ENCODE assay signal across 22 cellular contexts in the genomic region with DNA sequence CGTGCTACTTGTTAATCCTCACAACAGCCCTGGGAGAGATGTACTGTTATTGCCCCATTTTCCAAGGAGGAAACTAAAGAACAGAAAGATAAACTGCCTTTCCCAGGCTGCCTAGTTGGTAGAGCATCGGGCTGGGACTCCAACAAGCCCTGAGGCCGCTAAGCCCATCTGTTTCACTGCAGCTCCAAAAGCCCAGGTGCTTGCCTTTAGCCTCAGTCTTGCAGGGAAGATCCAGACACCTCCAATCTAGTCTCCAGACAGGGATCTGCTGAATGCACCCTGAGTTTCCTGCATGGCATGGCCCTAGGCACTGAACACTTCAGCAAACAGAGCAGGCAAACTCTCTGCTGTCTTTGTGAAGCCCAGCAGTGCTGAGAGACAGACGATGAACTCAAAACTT. TPM values are rescaled to one million over a fixed set of nuclear protein-coding genes. Genes with fewer than 3 reads are reported as not detected.
A peak's percentile ranks its signal among the peaks of the same experiment; 100 is the strongest.
DNase-seq lines count a peak whose midpoint lies in the region; ATAC-seq and TF ChIP-seq lines count a peak whose summit lies in the region.
"Had no signal": no experiment of that assay in that cellular context is flagged by ENCODE, and none has a peak within 500 bp of the region (broad histone marks: within the 10 kb centered on the region; RNA-seq: fewer than 3 reads in every experiment).

No MANE protein-coding gene starts in this region.

- no peaks in the 10 kb centered on the region for H4K20me1 ChIP-seq in H9 (ENCODE audit: control insufficient read depth, insufficient read depth, insufficient read length)
- H4K20me1 ChIP-seq: BLaER1 had no signal

- no peak overlapping the region for H3K23ac ChIP-seq in H9 (ENCODE audit: insufficient read length, low read depth, low read length)
- H3K23ac ChIP-seq in neuronal stem cell (ENCODE audit: low read depth, low read length, poor library complexity) = peak overlapping the region; percentile 13

- H3K14ac ChIP-seq in H9 (ENCODE audit: insufficient read depth, low read length) = no peak overlapping the region
- no peak overlapping the region for H3K14ac ChIP-seq in neuronal stem cell (ENCODE audit: low read length)

- peaks cover 2% of the 10 kb centered on the region for H3K27me3 Mint-ChIP-seq in H9 (ENCODE audit: low read depth)
- peaks cover 2% of the 10 kb centered on the region for H3K27me3 Mint-ChIP-seq in glutamatergic neuron (ENCODE audit: unreplicated experiment)

- H3K4me3 ChIP-seq in neuronal stem cell (ENCODE audit: low read length in 2 of 2) = no peak overlapping the region
- no peak overlapping the region for H3K4me3 ChIP-seq in colonic mucosa
- H3K4me3 ChIP-seq: BLaER1, GM23338 had no signal

- H2AFZ ChIP-seq in H9 (ENCODE audit: low read length) = no peak overlapping the region
- H2AFZ ChIP-seq in neuronal stem cell (ENCODE audit: low read length) = no peak overlapping the region
- H2AFZ ChIP-seq: GM23338 had no signal

- no peaks in the 10 kb centered on the region for H3K9me3 Mint-ChIP-seq in H9
- peaks cover 4% of the 10 kb centered on the region for H3K9me3 Mint-ChIP-seq in glutamatergic neuron (ENCODE audit: unreplicated experiment)
- H3K9me3 Mint-ChIP-seq: CD14-positive monocyte, GM23338 had no signal

- H2BK12ac ChIP-seq in H9 (ENCODE audit: insufficient read length, low read depth, low read length) (no peak overlapping the region), neuronal stem cell (ENCODE audit: low read length) (no peak overlapping the region)

- peak overlapping the region in 1 of 3 experiments; percentile 36; a peak in 1 of 7 replicates for H3K27ac Mint-ChIP-seq in H9
- no peak overlapping the region for H3K27ac Mint-ChIP-seq in glutamatergic neuron (ENCODE audit: unreplicated experiment)
- H3K27ac Mint-ChIP-seq: CD14-positive monocyte; CD4-positive, alpha-beta memory T cell; GM23338; HFFc6 had no signal

- H3K36me3 Mint-ChIP-seq in H9 (ENCODE audit: insufficient read depth in 1 of 3, low read depth in 3 of 3) (no peaks in the 10 kb centered on the region), glutamatergic neuron (ENCODE audit: unreplicated experiment) (no peaks in the 10 kb centered on the region)
- H3K36me3 Mint-ChIP-seq: CD14-positive monocyte; CD4-positive, alpha-beta memory T cell had no signal

- H3K4me3 Mint-ChIP-seq in H9 (no peak overlapping the region), glutamatergic neuron (ENCODE audit: unreplicated experiment) (no peak overlapping the region)
- H3K4me3 Mint-ChIP-seq: CD14-positive monocyte; CD4-positive, alpha-beta memory T cell; GM23338; HFFc6 had no signal

- no peak overlapping the region for H4K5ac ChIP-seq in H9 (ENCODE audit: insufficient read length, low read depth, low read length)

- no peaks in the 10 kb centered on the region; the same call in 1 of the 2 replicates for H3K79me2 ChIP-seq in H9 (ENCODE audit: insufficient read depth, low read length)

- H2AK5ac ChIP-seq in H9 (ENCODE audit: insufficient read length, low read length) (no peak overlapping the region), neuronal stem cell (ENCODE audit: low read depth, low read length) (no peak overlapping the region)

- no CpG with 5 or more reads among the region's 4 CpGs for WGBS in H9 (ENCODE audit: extremely low coverage, insufficient read length, low lambda C conversion rate)
- no CpG with 5 or more reads among the region's 4 CpGs for WGBS in neuronal stem cell (ENCODE audit: extremely low coverage in 2 of 2, insufficient read length in 2 of 2, insufficient replicate concordance in 1 of 2), 2 donors

- H3K9ac ChIP-seq in H9 (ENCODE audit: extremely low read depth, insufficient read length, low read length) (no peak overlapping the region), neuronal stem cell (ENCODE audit: low read depth, low read length, poor library complexity) (no peak overlapping the region), colonic mucosa (ENCODE audit: low read depth in 2 of 2, low read length in 2 of 2) (no peak overlapping the region)
- H3K9ac ChIP-seq: BLaER1 had no signal

- H3K4ac ChIP-seq in H9 (ENCODE audit: low read depth, low read length) (no peak overlapping the region), neuronal stem cell (ENCODE audit: low read length) (no peak overlapping the region)

- H4K91ac ChIP-seq in H9 (ENCODE audit: insufficient read length, low read depth, low read length) (no peak overlapping the region), neuronal stem cell (ENCODE audit: low read depth, low read length, poor library complexity) (no peak overlapping the region)

- H3K4me1 ChIP-seq in H9 (ENCODE audit: insufficient read depth, low read length) = no peaks in the 10 kb centered on the region
- peaks cover 0 to 6% of the 10 kb centered on the region in 2 donors for H3K4me1 ChIP-seq in neuronal stem cell (ENCODE audit: control insufficient read depth in 2 of 2, insufficient read depth in 1 of 2, low read depth in 1 of 2, low read length in 2 of 2)
- no peaks in the 10 kb centered on the region for H3K4me1 ChIP-seq in colonic mucosa

- no peak overlapping the region for H3T11ph ChIP-seq in H9 (ENCODE audit: low read length)

- H3K4me2 ChIP-seq in H9 (ENCODE audit: insufficient read depth, insufficient read length, low read length) (no peak overlapping the region), neuronal stem cell (ENCODE audit: insufficient read depth, low read length, poor library complexity, severe bottlenecking) (no peak overlapping the region)
- H3K4me2 ChIP-seq: BLaER1, GM23338 had no signal

- no peaks in the 10 kb centered on the region for H3K9me3 ChIP-seq in H9 (ENCODE audit: control insufficient read depth, low read depth, low read length)
- no peaks in the 10 kb centered on the region for H3K9me3 ChIP-seq in neuronal stem cell (replicated peaks in 1 of 2; ENCODE audit: control insufficient read depth in 2 of 2, insufficient read depth in 1 of 2, low read depth in 1 of 2, low read length in 2 of 2)
- H3K9me3 ChIP-seq in colonic mucosa = no peaks in the 10 kb centered on the region
- H3K9me3 ChIP-seq: BLaER1 had no signal

- H3K79me1 ChIP-seq in H9 (ENCODE audit: insufficient read depth, low read depth, low read length, poor library complexity, severe bottlenecking) (no peaks in the 10 kb centered on the region), neuronal stem cell (ENCODE audit: low read depth, low read length) (no peaks in the 10 kb centered on the region)

- H3K4me1 Mint-ChIP-seq in H9 (peaks cover 2 to 12% of the 10 kb centered on the region in 2 experiments), glutamatergic neuron (ENCODE audit: low read depth, unreplicated experiment) (peaks cover 25% of the 10 kb centered on the region)
- H3K4me1 Mint-ChIP-seq: CD14-positive monocyte; CD4-positive, alpha-beta memory T cell had no signal

- peak; percentile 37 for DNase-seq in activated CD8-positive, alpha-beta memory T cell treated with anti-CD3 and anti-CD28 coated beads for 24 hours
- DNase-seq in activated CD8-positive, alpha-beta memory T cell treated with anti-CD3 and anti-CD28 coated beads, Interleukin-2, amount 50 U/mL, for 4 hours = no peak
- DNase-seq in H9 (peak; percentile 20), glutamatergic neuron (peak; percentile 37), neuronal stem cell (ENCODE audit: low spot score) (no peak), colonic mucosa (no peak)
- no peak for DNase-seq in stimulated activated CD4-positive, alpha-beta T cell treated with anti-CD3 and anti-CD28 coated beads, Interleukin-4, amount 100 ng/mL, for 4 hours
- DNase-seq: 8988T; CD4-positive, alpha-beta memory T cell; DMS53; DND-41; GDM1; HFFc6 had no signal

- no peak overlapping the region for H2BK15ac ChIP-seq in H9 (ENCODE audit: low read depth, low read length)
- no peak overlapping the region for H2BK15ac ChIP-seq in neuronal stem cell (ENCODE audit: low read length)

- H2BK120ac ChIP-seq in H9 (ENCODE audit: low read depth, low read length, poor library complexity, severe bottlenecking) (no peak overlapping the region), neuronal stem cell (ENCODE audit: low read depth, low read length) (no peak overlapping the region)

- no peaks in the 10 kb centered on the region for H3K23me2 ChIP-seq in H9 (ENCODE audit: insufficient read length, low read depth, low read length, poor library complexity, severe bottlenecking)

- no peak overlapping the region for H3K56ac ChIP-seq in H9 (ENCODE audit: insufficient read length, low read depth, low read length)

- no peak for TF ChIP-seq CTCF in H9 (conservative IDR thresholded peaks at IDR 0.05)
- TF ChIP-seq CTCF in glutamatergic neuron (IDR thresholded peaks at IDR 0.05; ENCODE audit: partially characterized antibody, unreplicated experiment) = no peak
- no peak for TF ChIP-seq CTCF in colonic mucosa (IDR thresholded peaks at IDR 0.05)

- no peak for ATAC-seq in GM21515 (IDR thresholded peaks at IDR 0.05; ENCODE audit: unreplicated experiment)
- ATAC-seq: GM23338, HCT116 had no signal

- H3K27ac ChIP-seq in H9 (ENCODE audit: insufficient read length, low read depth, low read length) (no peak overlapping the region), neuronal stem cell (replicated peaks; ENCODE audit: low read length) (no peak overlapping the region), colonic mucosa (no peak overlapping the region)
- H3K27ac ChIP-seq: BLaER1, HL-60 had no signal

- H2BK5ac ChIP-seq in H9 (ENCODE audit: insufficient read length, low read length) (no peak overlapping the region), neuronal stem cell (ENCODE audit: low read length) (no peak overlapping the region)

- H3K36me3 ChIP-seq in neuronal stem cell (replicated peaks in 1 of 2; ENCODE audit: control insufficient read depth in 2 of 2, insufficient read depth in 2 of 2, low read length in 2 of 2) (no peaks in the 10 kb centered on the region), colonic mucosa (no peaks in the 10 kb centered on the region)
- H3K36me3 ChIP-seq: BLaER1 had no signal

- H2BK20ac ChIP-seq in H9 (ENCODE audit: low read depth, low read length, poor library complexity, severe bottlenecking) = no peak overlapping the region

- H4K8ac ChIP-seq in H9 (replicated peaks; ENCODE audit: insufficient read length, low read depth, low read length) = no peak overlapping the region
- H4K8ac ChIP-seq in neuronal stem cell (ENCODE audit: low read depth, low read length) = no peak overlapping the region

- H3K27me3 ChIP-seq in H9 (ENCODE audit: insufficient read depth, low read length) (no peaks in the 10 kb centered on the region), neuronal stem cell (ENCODE audit: control insufficient read depth in 3 of 3, insufficient read depth in 3 of 3, low read depth in 1 of 3, low read length in 3 of 3) (no peaks in the 10 kb centered on the region), colonic mucosa (no peaks in the 10 kb centered on the region)
- H3K27me3 ChIP-seq: BLaER1 had no signal

- intact Hi-C loops in colonic mucosa (cut with DNase I) = loop anchor here (5.0 kb wide), 1 partner anchor 683 kb away; no protein-coding TSS in a partner anchor

- no peak overlapping the region for H3K18ac ChIP-seq in H9 (ENCODE audit: insufficient read length, low read depth, low read length)
- peak overlapping the region; percentile 56 for H3K18ac ChIP-seq in neuronal stem cell (ENCODE audit: low read length)

RNA-seq across cellular contexts. Expression of a gene that starts 25.4 kb away (rescaled TPM):
- total RNA-seq in H9 (2021) (not detected in 2 replicates), glutamatergic neuron (ENCODE audit: unreplicated experiment) (not detected), colonic mucosa (not detected)
- polyA plus RNA-seq in neuronal stem cell (2013, experiment 1 of 2) = not detected
- not detected for polyA plus RNA-seq in neuronal stem cell (2013, experiment 2 of 2)
- total RNA-seq: A673; CD4-positive, alpha-beta memory T cell; GM23338; HFFc6; HT1080 had no signal
- polyA plus RNA-seq: AG04450; CD14-positive monocyte; CD4-positive, alpha-beta memory T cell; GM23338 had no signal

Comparison
In these comparisons a context has a peak if more than half of its experiments do, and no peak if none do; other contexts are left out.
1. DNase-seq: peak in activated CD8-positive, alpha-beta memory T cell treated with anti-CD3 and anti-CD28 coated beads for 24 hours (single experiment), H9 (single experiment) and glutamatergic neuron (single experiment); none in activated CD8-positive, alpha-beta memory T cell treated with anti-CD3 and anti-CD28 coated beads, Interleukin-2, amount 50 U/mL, for 4 hours (single experiment), neuronal stem cell (single experiment), colonic mucosa (single experiment) and stimulated activated CD4-positive, alpha-beta T cell treated with anti-CD3 and anti-CD28 coated beads, Interleukin-4, amount 100 ng/mL, for 4 hours (0 of 2).